In genomic region chr22:37164535-37164887, GRCh38 we compare ENCODE assay signal across 16 cellular contexts. TPM values are rescaled to one million over a fixed set of nuclear protein-coding genes. Genes with fewer than 3 reads are reported as not detected.
DNase-seq lines count a peak whose midpoint lies in the region; ATAC-seq, FAIRE-seq and TF ChIP-seq lines count a peak whose summit lies in the region.
"Had no signal": no experiment of that assay in that cellular context is flagged by ENCODE, and none has a peak within 500 bp of the region (broad histone marks: within the 10 kb centered on the region; RNA-seq: fewer than 3 reads in every experiment).

No MANE protein-coding gene starts in this region.

- H3K36me3 ChIP-seq in naive thymus-derived CD4-positive, alpha-beta T cell (ENCODE audit: control insufficient read depth in 2 of 3, insufficient read depth in 3 of 3, low read length in 3 of 3), result no peaks in the 10 kb centered on the region

- H3K9me3 ChIP-seq in CD4-positive, alpha-beta T cell (ENCODE audit: control insufficient read depth, low read length), result no peaks in the 10 kb centered on the region
- H3K9me3 ChIP-seq in naive thymus-derived CD4-positive, alpha-beta T cell (ENCODE audit: control insufficient read depth in 2 of 3, low read length in 3 of 3), result no peaks in the 10 kb centered on the region

- intact Hi-C loops in CD4-positive, alpha-beta T cell (cut with DNase I, micrococcal nuclease), result no loop called here
- intact Hi-C loops in activated CD4-positive, alpha-beta memory T cell treated with anti-CD3 and anti-CD28 coated beads for 36 hours (cut with micrococcal nuclease), result no loop called here
- intact Hi-C loops in naive thymus-derived CD4-positive, alpha-beta T cell (cut with micrococcal nuclease), result no loop called here

- peak overlapping the region; percentile 45 for H3K4me3 Mint-ChIP-seq in CD4-positive, alpha-beta T cell
- no peak overlapping the region for H3K4me3 Mint-ChIP-seq in activated CD4-positive, alpha-beta memory T cell treated with anti-CD3 and anti-CD28 coated beads for 36 hours
- H3K4me3 Mint-ChIP-seq in naive thymus-derived CD4-positive, alpha-beta T cell, result peak overlapping the region in 2 of 10 donors; percentile 60 to 72

- POLR2A ChIA-PET in CD4-positive, alpha-beta T cell (lab: Charles Lee), result interaction anchor here (1.0 to 7.0 kb wide), 2 partner anchors 16 to 42 kb away, joined by 3 to 62 read pairs; partner anchors contain the start of gene IL2RB
- POLR2A ChIA-PET in activated CD4-positive, alpha-beta memory T cell treated with anti-CD3 and anti-CD28 coated beads for 36 hours (lab: Charles Lee), result interaction anchor here (0.6 to 8.8 kb wide), 5 partner anchors 16 to 83 kb away, joined by 3 to 240 read pairs (median 17); partner anchors contain the start of gene IL2RB
- POLR2A ChIA-PET in naive thymus-derived CD4-positive, alpha-beta T cell (lab: Charles Lee), result interaction anchor here (0.8 to 4.3 kb wide), 4 partner anchors 11 to 42 kb away, joined by 3 to 28 read pairs (median 10); partner anchors contain the start of gene IL2RB

- no peak overlapping the region for H3K4me3 ChIP-seq in naive thymus-derived CD4-positive, alpha-beta T cell (ENCODE audit: low read length)

- H3K27me3 ChIP-seq in CD4-positive, alpha-beta T cell (ENCODE audit: control insufficient read depth, insufficient read depth, low read length), result no peaks in the 10 kb centered on the region
- H3K27me3 ChIP-seq in naive thymus-derived CD4-positive, alpha-beta T cell (ENCODE audit: control insufficient read depth in 2 of 2, insufficient read depth in 2 of 2, low read length in 2 of 2), result no peaks in the 10 kb centered on the region

- no peaks in the 10 kb centered on the region for H3K36me3 Mint-ChIP-seq in CD4-positive, alpha-beta T cell (ENCODE audit: low read depth)
- H3K36me3 Mint-ChIP-seq in activated CD4-positive, alpha-beta memory T cell treated with anti-CD3 and anti-CD28 coated beads for 36 hours, result peaks cover 7% of the 10 kb centered on the region
- H3K36me3 Mint-ChIP-seq in naive thymus-derived CD4-positive, alpha-beta T cell, result peaks cover 0 to 20% (median 0%) of the 10 kb centered on the region in 5 donors

- no peak overlapping the region for H3K27ac ChIP-seq in CD4-positive, alpha-beta T cell (ENCODE audit: low read depth, low read length)
- no peak overlapping the region for H3K27ac ChIP-seq in naive thymus-derived CD4-positive, alpha-beta T cell (ENCODE audit: low read depth, low read length)
- H3K27ac ChIP-seq: C4-2B had no signal

- no peak for FAIRE-seq in GM12891 (lab: Jason Lieb, UNC)

- H3K4me1 Mint-ChIP-seq in CD4-positive, alpha-beta T cell (ENCODE audit: low read depth), result peaks cover 64% of the 10 kb centered on the region
- peaks cover 84% of the 10 kb centered on the region for H3K4me1 Mint-ChIP-seq in activated CD4-positive, alpha-beta memory T cell treated with anti-CD3 and anti-CD28 coated beads for 36 hours (ENCODE audit: low read depth)
- H3K4me1 Mint-ChIP-seq in naive thymus-derived CD4-positive, alpha-beta T cell, result peaks cover 35 to 91% (median 54%) of the 10 kb centered on the region in 7 donors

- CTCF ChIA-PET in CD4-positive, alpha-beta T cell (lab: Charles Lee), result interaction anchor here (0.9 kb wide), 1 partner anchor 97 kb away, joined by 4 read pairs; no protein-coding TSS in a partner anchor
- CTCF ChIA-PET in activated CD4-positive, alpha-beta memory T cell treated with anti-CD3 and anti-CD28 coated beads for 36 hours (lab: Charles Lee), result interaction anchor here (1.0 to 8.4 kb wide), 9 partner anchors 14 to 187 kb away, joined by 3 to 183 read pairs (median 7); partner anchors contain the start of gene IL2RB
- CTCF ChIA-PET in naive thymus-derived CD4-positive, alpha-beta T cell (lab: Charles Lee), result interaction anchor here (1.2 to 3.9 kb wide), 4 partner anchors 23 to 96 kb away, joined by 6 to 20 read pairs (median 12); partner anchors contain the start of gene C1QTNF6

- H3K4me1 ChIP-seq in naive thymus-derived CD4-positive, alpha-beta T cell (ENCODE audit: control insufficient read depth in 2 of 2, insufficient read depth in 2 of 2, low read length in 2 of 2), result peaks cover 54 to 84% of the 10 kb centered on the region in 2 donors

- no peaks in the 10 kb centered on the region for H3K9me3 Mint-ChIP-seq in CD4-positive, alpha-beta T cell
- H3K9me3 Mint-ChIP-seq in activated CD4-positive, alpha-beta memory T cell treated with anti-CD3 and anti-CD28 coated beads for 36 hours, result peaks cover 5% of the 10 kb centered on the region
- peaks cover 0 to under 1% (median 0%) of the 10 kb centered on the region in 11 donors for H3K9me3 Mint-ChIP-seq in naive thymus-derived CD4-positive, alpha-beta T cell

- H3K27me3 Mint-ChIP-seq in CD4-positive, alpha-beta T cell, result no peaks in the 10 kb centered on the region
- no peaks in the 10 kb centered on the region for H3K27me3 Mint-ChIP-seq in activated CD4-positive, alpha-beta memory T cell treated with anti-CD3 and anti-CD28 coated beads for 36 hours
- no peaks in the 10 kb centered on the region for H3K27me3 Mint-ChIP-seq in naive thymus-derived CD4-positive, alpha-beta T cell

- no peak for TF ChIP-seq POLR2A in GM12891 (IDR thresholded peaks at IDR 0.05; ENCODE audit: low read depth, low read length)

- TF ChIP-seq CTCF in CD4-positive, alpha-beta T cell (IDR thresholded peaks at IDR 0.05), result no peak

- DNase-seq in CD4-positive, alpha-beta T cell, result no peak
- DNase-seq in GM12891 (ENCODE audit: insufficient read length, low spot score), result no peak
- no peak for DNase-seq in activated CD4-positive, alpha-beta memory T cell treated with anti-CD3 and anti-CD28 coated beads for 36 hours
- no peak for DNase-seq in naive thymus-derived CD4-positive, alpha-beta T cell
- DNase-seq in NCI-H1436 treated with DMSO at 0.1 percent for 48 hours (lab: John Stamatoyannopoulos, UW), result no peak
- DNase-seq in NCI-H69 (lab: John Stamatoyannopoulos, UW), result no peak
- no peak for DNase-seq in NCI-H82 (lab: John Stamatoyannopoulos, UW)
- DNase-seq: dermis blood vessel endothelial cell, GOT3, mesenchymal stem cell, NCI-H1930, retina had no signal

- peak overlapping the region; percentile 94 for H3K27ac Mint-ChIP-seq in CD4-positive, alpha-beta T cell
- peak overlapping the region; percentile 96 for H3K27ac Mint-ChIP-seq in activated CD4-positive, alpha-beta memory T cell treated with anti-CD3 and anti-CD28 coated beads for 36 hours
- peak overlapping the region in 5 of 9 donors; percentile 36 to 98 (median 91) for H3K27ac Mint-ChIP-seq in naive thymus-derived CD4-positive, alpha-beta T cell

- ATAC-seq in CD4-positive, alpha-beta T cell (ENCODE audit: poor library complexity), result no peak
- ATAC-seq in naive thymus-derived CD4-positive, alpha-beta T cell, result no peak

TF ChIP-seq in GM12891, 5 proteins besides CTCF, POLR2A, EP300 and RAD21:
- peak; percentile 34; the same call in 1 of the 2 replicates for TF ChIP-seq SPI1 (IDR thresholded peaks at IDR 0.05; ENCODE audit: low read depth, low read length)
- TF ChIP-seq PAX5 (IDR thresholded peaks at IDR 0.05; ENCODE audit: insufficient read depth, low read length, severe bottlenecking), result no peak
- TF ChIP-seq TAF1 (IDR thresholded peaks at IDR 0.05; ENCODE audit: low read depth, low read length), result no peak
- TF ChIP-seq POU2F2 (IDR thresholded peaks at IDR 0.05; ENCODE audit: low read depth, low read length), result 0 out of 2 replicates have a peak, but pooled peaks have one; percentile 6
- no peak for TF ChIP-seq POLR2AphosphoS5 (IDR thresholded peaks at IDR 0.05; ENCODE audit: low read depth, low read length)

RNA-seq across cellular contexts. Expression of gene IL2RB, which starts 14.8 kb away (rescaled TPM):
- total RNA-seq in CD4-positive, alpha-beta T cell, result 10 to 100 TPM; 47.5 to 49.6 TPM
- 44.7 TPM for polyA plus RNA-seq in GM12891 (2012; ENCODE audit: low read depth, missing spikeins)
- total RNA-seq in activated CD4-positive, alpha-beta memory T cell treated with anti-CD3 and anti-CD28 coated beads for 36 hours, result 100 to 1,000 TPM; 306 to 310 TPM
- total RNA-seq in naive thymus-derived CD4-positive, alpha-beta T cell, result 100 to 1,000 TPM in 2 of 5 experiments, 10 to 100 TPM in 3; 14.3 to 209 (median 44.1) TPM
- polyA plus RNA-seq in naive thymus-derived CD4-positive, alpha-beta T cell, result 10 to 100 TPM; 13.6 to 20.2 TPM
- total RNA-seq: dermis blood vessel endothelial cell, MCF 10A, RPMI7951 had no signal

RNA-seq across cellular contexts. Expression of gene C1QTNF6, which starts 23.5 kb away (rescaled TPM):
- 10 to 100 TPM; 11.9 to 12.1 TPM for total RNA-seq in CD4-positive, alpha-beta T cell
- polyA plus RNA-seq in GM12891 (2012; ENCODE audit: low read depth, missing spikeins), result 2.6 TPM
- total RNA-seq in activated CD4-positive, alpha-beta memory T cell treated with anti-CD3 and anti-CD28 coated beads for 36 hours, result 10 to 100 TPM; 11.1 to 13.0 TPM
- total RNA-seq in naive thymus-derived CD4-positive, alpha-beta T cell, result 10 to 100 TPM; 12.4 to 27.6 (median 20.2) TPM
- 1 to 10 TPM; 1.1 to 2.4 TPM for polyA plus RNA-seq in naive thymus-derived CD4-positive, alpha-beta T cell

RNA-seq across cellular contexts. Expression of gene SSTR3, which starts 47.8 kb away (rescaled TPM):
- total RNA-seq in CD4-positive, alpha-beta T cell, result 1 to 10 TPM; 1.9 to 2.1 TPM
- 3.7 TPM for polyA plus RNA-seq in GM12891 (2012; ENCODE audit: low read depth, missing spikeins)
- 1 to 10 TPM; 8.5 to 9.3 TPM for total RNA-seq in activated CD4-positive, alpha-beta memory T cell treated with anti-CD3 and anti-CD28 coated beads for 36 hours
- 10 to 100 TPM in 2 of 5 experiments, 1 to 10 TPM in 3; 3.9 to 30.4 (median 6.4) TPM for total RNA-seq in naive thymus-derived CD4-positive, alpha-beta T cell
- polyA plus RNA-seq in naive thymus-derived CD4-positive, alpha-beta T cell, result 1 to 10 TPM; 5.8 to 9.5 TPM
- total RNA-seq: dermis blood vessel endothelial cell, HT1080, MCF 10A, RPMI7951 had no signal

RNA-seq across cellular contexts. Expression of gene TMPRSS6, which starts 55.0 kb away (rescaled TPM):
- total RNA-seq in CD4-positive, alpha-beta T cell, result under 1 TPM; 0.19 to 0.39 TPM
- polyA plus RNA-seq in GM12891 (2012; ENCODE audit: low read depth, missing spikeins), result 2.1 TPM
- total RNA-seq in activated CD4-positive, alpha-beta memory T cell treated with anti-CD3 and anti-CD28 coated beads for 36 hours, result 10 to 100 TPM; 39.9 to 42.1 TPM
- 1 to 10 TPM in 2 of 5 experiments, under 1 TPM in 3; 0.22 to 3.2 (median 0.32) TPM for total RNA-seq in naive thymus-derived CD4-positive, alpha-beta T cell
- not detected for polyA plus RNA-seq in naive thymus-derived CD4-positive, alpha-beta T cell
- total RNA-seq: dermis blood vessel endothelial cell, MCF 10A, RPMI7951 had no signal
